ENCODE assay signal across 29 cellular contexts in genomic region chr2:123976249-123976648, GRCh38. TPM values are rescaled to one million over a fixed set of nuclear protein-coding genes. Genes with fewer than 3 reads are reported as not detected.
"Had no signal": no experiment of that assay in that cellular context is flagged by ENCODE, and none has a peak within 500 bp of the region (broad histone marks: within the 10 kb centered on the region; RNA-seq: fewer than 3 reads in every experiment).

No MANE protein-coding gene starts in this region.

- H3K27me3 Mint-ChIP-seq: stimulated activated memory B cell treated with anti-CD40 and anti-IgM and Interleukin-4, amounts not matched to agents 10 μg/mL and 1 μg/mL and 100 μg/mL, for 72 hours; stimulated activated naive CD8-positive, alpha-beta T cell treated with anti-CD3 and anti-CD28 coated beads, Interleukin-15, amount 100 ng/mL, for 72 hours; stimulated activated naive CD8-positive, alpha-beta T cell treated with anti-CD3 and anti-CD28 coated beads, Interleukin-15, Interleukin-2, amounts not matched to agents 100 ng/mL and 50 ng/mL, for 24 hours; type B pancreatic cell had no signal

- H3K36me3 Mint-ChIP-seq: stimulated activated effector memory CD8-positive, alpha-beta T cell treated with anti-CD3 and anti-CD28 coated beads, Interleukin-12 subunit alpha, Interleukin-12 subunit beta, amount 100 ng/mL, for 72 hours; stimulated activated memory B cell treated with anti-CD40 and anti-IgM and Interleukin-4, amounts not matched to agents 10 μg/mL and 1 μg/mL and 100 μg/mL, for 72 hours; stimulated activated naive B cell treated with anti-CD40 and anti-IgM and Interleukin-4, amounts not matched to agents 10 μg/mL and 1 μg/mL and 100 μg/mL, for 72 hours; type B pancreatic cell had no signal

- H3K9me3 ChIP-seq: suprapubic skin, testis, thoracic aorta, thyroid gland, tibial artery, transverse colon, upper lobe of left lung, upper lobe of right lung, uterus, vagina had no signal

- H3K27ac Mint-ChIP-seq: stimulated activated effector memory CD8-positive, alpha-beta T cell treated with anti-CD3 and anti-CD28 coated beads, Interleukin-12 subunit alpha, Interleukin-12 subunit beta, amount 100 ng/mL, for 72 hours; stimulated activated memory B cell treated with anti-CD40 and anti-IgM and Interleukin-4, amounts not matched to agents 10 μg/mL and 1 μg/mL and 100 μg/mL, for 72 hours; stimulated activated naive B cell treated with anti-CD40 and anti-IgM and Interleukin-4, amounts not matched to agents 10 μg/mL and 1 μg/mL and 100 μg/mL, for 72 hours; stimulated activated naive CD8-positive, alpha-beta T cell treated with anti-CD3 and anti-CD28 coated beads, Interleukin-15, amount 100 ng/mL, for 72 hours; stimulated activated naive CD8-positive, alpha-beta T cell treated with anti-CD3 and anti-CD28 coated beads, Interleukin-15, Interleukin-2, amounts not matched to agents 100 ng/mL and 50 ng/mL, for 24 hours; type B pancreatic cell had no signal

- DNase-seq: stimulated activated CD4-positive, alpha-beta T cell treated with anti-CD3 and anti-CD28 coated beads, Interleukin-2, amount 100 ng/mL, for 48 hours; stimulated activated CD4-positive, alpha-beta T cell treated with anti-CD3 and anti-CD28 coated beads, Interleukin-4, amount 100 ng/mL, for 1 hour; stimulated activated CD4-positive, alpha-beta T cell treated with anti-CD3 and anti-CD28 coated beads, Interleukin-4, amount 100 ng/mL, for 24 hours; stimulated activated CD4-positive, alpha-beta T cell treated with anti-CD3 and anti-CD28 coated beads, Interleukin-4, amount 100 ng/mL, for 4 hours; stimulated activated CD8-positive, alpha-beta memory T cell treated with anti-CD3 and anti-CD28 coated beads, Interleukin-4, amount 100 ng/mL, for 48 hours; stimulated activated naive B cell treated with anti-CD40 and anti-IgM and Interleukin-4, amounts not matched to agents 10 μg/mL and 1 μg/mL and 100 μg/mL, for 72 hours; stimulated activated naive CD4-positive, alpha-beta T cell; stimulated activated naive CD4-positive, alpha-beta T cell treated with Interleukin-2 at 50 U/mL for 16 hours; stimulated activated naive CD8-positive, alpha-beta T cell treated with anti-CD3 and anti-CD28 coated beads, Interleukin-15, amount 100 ng/mL, for 72 hours; stimulated activated naive CD8-positive, alpha-beta T cell treated with anti-CD3 and anti-CD28 coated beads, Interleukin-15, Interleukin-2, amounts not matched to agents 100 U/mL and 50 U/mL, for 24 hours; stomach; substantia nigra; testis; thyroid gland; tibial artery; transverse colon; trophoblast cell; upper lobe of left lung; upper lobe of right lung; uterus had no signal

- H3K4me1 ChIP-seq: stomach, suprapubic skin, testis, thyroid gland, tibial artery, tibial nerve, transverse colon, upper lobe of left lung, upper lobe of right lung, uterus, vagina had no signal

- H3K4me3 Mint-ChIP-seq: stimulated activated effector memory CD8-positive, alpha-beta T cell treated with anti-CD3 and anti-CD28 coated beads, Interleukin-12 subunit alpha, Interleukin-12 subunit beta, amount 100 ng/mL, for 72 hours; stimulated activated memory B cell treated with anti-CD40 and anti-IgM and Interleukin-4, amounts not matched to agents 10 μg/mL and 1 μg/mL and 100 μg/mL, for 72 hours; stimulated activated naive B cell treated with anti-CD40 and anti-IgM and Interleukin-4, amounts not matched to agents 10 μg/mL and 1 μg/mL and 100 μg/mL, for 72 hours; stimulated activated naive CD8-positive, alpha-beta T cell treated with anti-CD3 and anti-CD28 coated beads, Interleukin-15, amount 100 ng/mL, for 72 hours; stimulated activated naive CD8-positive, alpha-beta T cell treated with anti-CD3 and anti-CD28 coated beads, Interleukin-15, Interleukin-2, amounts not matched to agents 100 ng/mL and 50 ng/mL, for 24 hours; type B pancreatic cell had no signal

- H3K4me3 ChIP-seq: stomach, suprapubic skin, testis, thoracic aorta, thyroid gland, tibial artery, tibial nerve, transverse colon, upper lobe of left lung, upper lobe of right lung, uterus, vagina had no signal

- H3K4me1 Mint-ChIP-seq: stimulated activated effector memory CD8-positive, alpha-beta T cell treated with anti-CD3 and anti-CD28 coated beads, Interleukin-12 subunit alpha, Interleukin-12 subunit beta, amount 100 ng/mL, for 72 hours; stimulated activated naive CD8-positive, alpha-beta T cell treated with anti-CD3 and anti-CD28 coated beads, Interleukin-15, amount 100 ng/mL, for 72 hours had no signal

- H3K36me3 ChIP-seq: stomach, suprapubic skin, thoracic aorta, thyroid gland, tibial artery, tibial nerve, transverse colon, upper lobe of left lung, upper lobe of right lung, uterus, vagina had no signal

- H3K27ac ChIP-seq: stomach, suprapubic skin, testis, thoracic aorta, thyroid gland, tibial artery, tibial nerve, transverse colon, upper lobe of left lung, upper lobe of right lung, uterus, vagina had no signal

- H3K27me3 ChIP-seq: stomach, suprapubic skin, testis, thyroid gland, tibial artery, tibial nerve, transverse colon, upper lobe of left lung, upper lobe of right lung, uterus, vagina had no signal

- ATAC-seq: stimulated activated effector memory CD8-positive, alpha-beta T cell treated with anti-CD3 and anti-CD28 coated beads, Interleukin-12 subunit alpha, Interleukin-12 subunit beta, amount 100 ng/mL, for 72 hours; stimulated activated memory B cell treated with anti-CD40 and anti-IgM and Interleukin-4, amounts not matched to agents 10 μg/mL and 1 μg/mL and 100 μg/mL, for 72 hours; stimulated activated naive B cell treated with anti-CD40 and anti-IgM and Interleukin-4, amounts not matched to agents 10 μg/mL and 1 μg/mL and 100 μg/mL, for 72 hours; stimulated activated naive CD8-positive, alpha-beta T cell treated with anti-CD3 and anti-CD28 coated beads, Interleukin-15, amount 100 ng/mL, for 72 hours; stimulated activated naive CD8-positive, alpha-beta T cell treated with anti-CD3 and anti-CD28 coated beads, Interleukin-15, Interleukin-2, amounts not matched to agents 100 U/mL and 50 U/mL, for 24 hours; upper lobe of right lung had no signal

RNA-seq across cellular contexts. Expression of gene CNTNAP5, which starts 48.8 kb away (rescaled TPM):
- total RNA-seq: subcutaneous adipose tissue, suprapubic skin, thoracic aorta, thyroid gland, upper lobe of left lung, upper lobe of right lung, vagina had no signal
- polyA plus RNA-seq: stomach had no signal
